17 cellular contexts compared by ENCODE assay signal in the genomic region with DNA sequence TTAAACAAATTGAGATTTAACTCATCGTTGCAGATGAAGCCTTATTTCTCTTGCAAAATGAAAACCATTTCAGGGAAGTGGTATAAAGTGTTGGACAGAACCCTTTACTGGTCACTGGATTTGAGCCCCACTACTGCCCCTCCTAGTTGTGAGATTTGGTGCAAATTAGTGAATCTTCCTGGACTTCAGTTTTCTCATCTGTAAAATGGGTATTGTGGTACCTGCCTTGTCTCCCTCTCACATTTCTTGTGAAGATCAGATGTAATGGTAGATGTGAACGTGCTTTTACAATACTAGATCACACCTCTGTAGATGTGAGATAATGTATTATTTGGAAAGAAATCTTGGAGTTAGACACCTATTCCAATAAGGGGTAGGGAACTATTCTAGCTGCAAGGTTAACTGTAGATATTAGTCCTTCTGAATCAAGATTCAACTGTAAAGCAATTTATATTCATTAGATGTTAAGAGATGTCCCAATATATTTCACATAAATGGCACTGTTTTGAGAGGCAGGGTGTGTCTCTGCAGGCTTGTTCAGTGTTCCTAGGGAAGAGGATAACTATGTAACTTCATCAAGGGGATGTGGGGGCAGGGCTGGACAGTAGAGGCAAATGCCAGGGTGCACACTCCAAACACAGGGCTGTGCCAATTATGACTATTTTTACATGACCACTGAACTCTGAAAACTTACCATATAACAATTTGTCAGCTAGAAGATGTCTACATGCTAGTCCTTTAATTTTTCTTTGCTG.
A peak's percentile ranks its signal among the peaks of the same experiment; 100 is the strongest.
DNase-seq lines count a peak whose midpoint lies in the region; ATAC-seq and TF ChIP-seq lines count a peak whose summit lies in the region.
"Had no signal": no experiment of that assay in that cellular context is flagged by ENCODE, and none has a peak within 500 bp of the region (broad histone marks: within the 10 kb centered on the region; RNA-seq: fewer than 3 reads in every experiment).

No MANE protein-coding gene starts in this region.

- 85 to 91% (median 89%) methylated on average over 2 of the region's 2 CpGs for WGBS in psoas muscle, 3 donors

- ATAC-seq in psoas muscle, result peak; percentile 49 to 83 (median 66)
- ATAC-seq: activated T-helper 17 cell treated with anti-CD3 and anti-CD28 coated beads, Interleukin-2, amount 50 U/mL, for 72 hours; GM12878; natural killer cell treated with Interleukin-12 subunit alpha and Interleukin-12 subunit beta and Interleukin-15 and Interleukin-18, amount 100 ng/mL, for 72 hours; T-cell had no signal

- intact Hi-C loops in psoas muscle (cut with DNase I), result no loop called here

- H3K27ac ChIP-seq in SJSA1 (no peak overlapping the region), psoas muscle (peak overlapping the region; percentile 73)
- H3K27ac ChIP-seq: BLaER1 had no signal

- TF ChIP-seq CTCF in AG09309 (IDR thresholded peaks at IDR 0.05; ENCODE audit: control insufficient read depth, insufficient read depth, low read depth, low read length, missing control alignments) (no peak), fibroblast of the aortic adventitia (IDR thresholded peaks at IDR 0.05; ENCODE audit: insufficient read depth, low read length) (no peak), psoas muscle (IDR thresholded peaks at IDR 0.05) (no peak), GM20000 (IDR thresholded peaks at IDR 0.05; ENCODE audit: extremely low read depth, missing control alignments) (no peak)

- H3K9me3 ChIP-seq in SJSA1 (replicated peaks) (no peaks in the 10 kb centered on the region), psoas muscle (no peaks in the 10 kb centered on the region)
- H3K9me3 ChIP-seq: BLaER1 had no signal

- H3K27me3 ChIP-seq in SJSA1 (replicated peaks), result no peaks in the 10 kb centered on the region
- H3K27me3 ChIP-seq in psoas muscle (ENCODE audit: insufficient read depth in 3 of 3, low read length in 2 of 3), result no peaks in the 10 kb centered on the region
- H3K27me3 ChIP-seq: BLaER1 had no signal

- H3K36me3 ChIP-seq in SJSA1 (no peaks in the 10 kb centered on the region), psoas muscle (ENCODE audit: insufficient read depth in 1 of 2, low read depth in 1 of 2) (no peaks in the 10 kb centered on the region)
- H3K36me3 ChIP-seq: BLaER1 had no signal

- H3K4me1 ChIP-seq in SJSA1 (replicated peaks) (peaks cover 55% of the 10 kb centered on the region), psoas muscle (peaks cover 15% of the 10 kb centered on the region)
- H3K4me1 ChIP-seq: BLaER1 had no signal

- peak overlapping the region; percentile 4 for H3K4me3 ChIP-seq in AG09309 (ENCODE audit: control insufficient read depth, low read depth, low read length)
- peak overlapping the region; percentile 14 for H3K4me3 ChIP-seq in SJSA1
- H3K4me3 ChIP-seq in fibroblast of the aortic adventitia (ENCODE audit: low read depth, low read length), result peak overlapping the region; percentile 29
- peak overlapping the region; percentile 56 for H3K4me3 ChIP-seq in psoas muscle
- H3K4me3 ChIP-seq: BLaER1, GM12878 had no signal

- DNase-seq in AG09309 (ENCODE audit: low read depth) (no peak), SJSA1 (ENCODE audit: low read depth in 1 of 2, low spot score in 2 of 2) (peak in 1 of 2 experiments; percentile 31), fibroblast of the aortic adventitia (ENCODE audit: low read depth) (no peak), psoas muscle (no peak), 8988T (no peak), NCI-H2171 (lab: John Stamatoyannopoulos, UW) (no peak), SIG-M5 treated with dmso at 0.1 percent for 504 hours (lab: John Stamatoyannopoulos, UW; ENCODE audit: unreplicated experiment) (no peak), GM20000 (ENCODE audit: low spot score) (no peak)
- DNase-seq: activated CD4-positive, alpha-beta T cell treated with anti-CD3 and anti-CD28 coated beads, Interleukin-2, amount 10 ng/mL, durations not matched to agents 7 days and 5 days; DMS79 treated with DMSO at 0.1 percent for 48 hours; NCI-H1105 treated with DMSO at 0.1 percent for 48 hours; NK-92 treated with Interleukin-12 subunit alpha and Interleukin-12 subunit beta, amount 100 ng/mL, for 24 hours; T-cell had no signal

Comparison
In these comparisons a context has a peak if more than half of its experiments do, and no peak if none do; other contexts are left out.
1. H3K4me3 ChIP-seq: peak in every context shown above with its lines; median percentile 56 in psoas muscle; 29 in fibroblast of the aortic adventitia; 14 in SJSA1; 4 in AG09309.